ENCODE assay signal across 1 cellular context in the genomic region with DNA sequence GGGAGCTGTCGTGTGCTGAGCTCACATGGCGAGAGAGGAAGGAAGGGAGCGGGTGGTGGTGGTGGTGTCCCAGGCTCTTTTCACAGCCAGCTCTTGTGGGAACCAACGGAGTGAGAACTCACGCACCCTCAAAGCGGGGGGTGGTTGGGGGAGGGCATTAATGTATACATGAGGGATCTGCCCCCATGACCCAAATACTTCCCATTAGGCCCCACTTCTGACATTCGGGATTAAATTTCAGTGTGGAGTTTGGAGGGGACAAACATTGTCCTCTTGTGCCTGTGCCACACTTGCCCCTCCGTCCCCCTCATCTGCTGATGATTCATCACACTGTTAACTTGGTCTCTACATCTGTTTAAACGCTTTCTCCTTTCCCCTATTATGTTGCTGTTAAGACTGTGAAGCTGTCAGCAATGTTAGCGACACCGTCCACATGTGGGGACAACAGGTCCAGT.
A peak's percentile ranks its signal among the peaks of the same experiment; 100 is the strongest.
TF ChIP-seq lines count a peak whose summit lies in the region.

No MANE protein-coding gene starts in this region.

TF ChIP-seq in GM12878, 131 proteins besides CTCF, POLR2A, EP300 and RAD21:
- TF ChIP-seq, protein P1, sequence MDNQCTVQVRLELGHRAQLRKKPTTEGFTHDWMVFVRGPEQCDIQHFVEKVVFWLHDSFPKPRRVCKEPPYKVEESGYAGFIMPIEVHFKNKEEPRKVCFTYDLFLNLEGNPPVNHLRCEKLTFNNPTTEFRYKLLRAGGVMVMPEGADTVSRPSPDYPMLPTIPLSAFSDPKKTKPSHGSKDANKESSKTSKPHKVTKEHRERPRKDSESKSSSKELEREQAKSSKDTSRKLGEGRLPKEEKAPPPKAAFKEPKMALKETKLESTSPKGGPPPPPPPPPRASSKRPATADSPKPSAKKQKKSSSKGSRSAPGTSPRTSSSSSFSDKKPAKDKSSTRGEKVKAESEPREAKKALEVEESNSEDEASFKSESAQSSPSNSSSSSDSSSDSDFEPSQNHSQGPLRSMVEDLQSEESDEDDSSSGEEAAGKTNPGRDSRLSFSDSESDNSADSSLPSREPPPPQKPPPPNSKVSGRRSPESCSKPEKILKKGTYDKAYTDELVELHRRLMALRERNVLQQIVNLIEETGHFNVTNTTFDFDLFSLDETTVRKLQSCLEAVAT (IDR thresholded peaks at IDR 0.05), result peak; percentile 47; the same call in 1 of the 2 replicates
- TF ChIP-seq HDAC6 (IDR thresholded peaks at IDR 0.05; ENCODE audit: unreplicated experiment), result no peak
- TF ChIP-seq BHLHE40 (IDR thresholded peaks at IDR 0.05; ENCODE audit: borderline replicate concordance in 1 of 2, low read depth in 2 of 2, low read length in 1 of 2), result peak in 1 of 2 experiments; percentile 38; a peak in 1 of 4 replicates
- TF ChIP-seq TCF7 (IDR thresholded peaks at IDR 0.05; ENCODE audit: borderline replicate concordance), result no peak
- no peak for TF ChIP-seq STAT3 (IDR thresholded peaks at IDR 0.05; ENCODE audit: low read depth, low read length)
- TF ChIP-seq IKZF1 (conservative IDR thresholded peaks at IDR 0.05), result peak; percentile 58
- TF ChIP-seq PAX5 (IDR thresholded peaks at IDR 0.05; ENCODE audit: borderline replicate concordance, low read depth, low read length), result 0 out of 2 replicates have a peak, but pooled peaks have one; percentile 66
- 0 out of 2 replicates have a peak, but pooled peaks have one; percentile 49 for TF ChIP-seq GATAD2B (conservative IDR thresholded peaks at IDR 0.05; ENCODE audit: low read depth)
- peak in 1 of 2 experiments; percentile 15; a peak in 1 of 4 replicates for TF ChIP-seq IKZF2 (IDR thresholded peaks at IDR 0.05)
- TF ChIP-seq POU2F2 (IDR thresholded peaks at IDR 0.05; ENCODE audit: borderline replicate concordance, low read depth, low read length), result peak; percentile 52; the same call in 1 of the 3 replicates
- TF ChIP-seq, protein P2, sequence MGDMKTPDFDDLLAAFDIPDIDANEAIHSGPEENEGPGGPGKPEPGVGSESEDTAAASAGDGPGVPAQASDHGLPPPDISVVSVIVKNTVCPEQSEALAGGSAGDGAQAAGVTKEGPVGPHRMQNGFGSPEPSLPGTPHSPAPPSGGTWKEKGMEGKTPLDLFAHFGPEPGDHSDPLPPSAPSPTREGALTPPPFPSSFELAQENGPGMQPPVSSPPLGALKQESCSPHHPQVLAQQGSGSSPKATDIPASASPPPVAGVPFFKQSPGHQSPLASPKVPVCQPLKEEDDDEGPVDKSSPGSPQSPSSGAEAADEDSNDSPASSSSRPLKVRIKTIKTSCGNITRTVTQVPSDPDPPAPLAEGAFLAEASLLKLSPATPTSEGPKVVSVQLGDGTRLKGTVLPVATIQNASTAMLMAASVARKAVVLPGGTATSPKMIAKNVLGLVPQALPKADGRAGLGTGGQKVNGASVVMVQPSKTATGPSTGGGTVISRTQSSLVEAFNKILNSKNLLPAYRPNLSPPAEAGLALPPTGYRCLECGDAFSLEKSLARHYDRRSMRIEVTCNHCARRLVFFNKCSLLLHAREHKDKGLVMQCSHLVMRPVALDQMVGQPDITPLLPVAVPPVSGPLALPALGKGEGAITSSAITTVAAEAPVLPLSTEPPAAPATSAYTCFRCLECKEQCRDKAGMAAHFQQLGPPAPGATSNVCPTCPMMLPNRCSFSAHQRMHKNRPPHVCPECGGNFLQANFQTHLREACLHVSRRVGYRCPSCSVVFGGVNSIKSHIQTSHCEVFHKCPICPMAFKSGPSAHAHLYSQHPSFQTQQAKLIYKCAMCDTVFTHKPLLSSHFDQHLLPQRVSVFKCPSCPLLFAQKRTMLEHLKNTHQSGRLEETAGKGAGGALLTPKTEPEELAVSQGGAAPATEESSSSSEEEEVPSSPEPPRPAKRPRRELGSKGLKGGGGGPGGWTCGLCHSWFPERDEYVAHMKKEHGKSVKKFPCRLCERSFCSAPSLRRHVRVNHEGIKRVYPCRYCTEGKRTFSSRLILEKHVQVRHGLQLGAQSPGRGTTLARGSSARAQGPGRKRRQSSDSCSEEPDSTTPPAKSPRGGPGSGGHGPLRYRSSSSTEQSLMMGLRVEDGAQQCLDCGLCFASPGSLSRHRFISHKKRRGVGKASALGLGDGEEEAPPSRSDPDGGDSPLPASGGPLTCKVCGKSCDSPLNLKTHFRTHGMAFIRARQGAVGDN (IDR thresholded peaks at IDR 0.05), result peak; percentile 42; the same call in 1 of the 2 replicates
- TF ChIP-seq KAT2A (conservative IDR thresholded peaks at IDR 0.05; ENCODE audit: control insufficient read depth, low read depth, low read length), result no peak
- TF ChIP-seq SIX5 (IDR thresholded peaks at IDR 0.05; ENCODE audit: low read depth, low read length, severe bottlenecking), result no peak
- 0 out of 2 replicates have a peak, but pooled peaks have one; percentile 23 for TF ChIP-seq POLR2AphosphoS5 (IDR thresholded peaks at IDR 0.05; ENCODE audit: low read length)
- TF ChIP-seq BRCA1 (IDR thresholded peaks at IDR 0.05; ENCODE audit: low read depth, low read length), result no peak
- TF ChIP-seq, protein P3, sequence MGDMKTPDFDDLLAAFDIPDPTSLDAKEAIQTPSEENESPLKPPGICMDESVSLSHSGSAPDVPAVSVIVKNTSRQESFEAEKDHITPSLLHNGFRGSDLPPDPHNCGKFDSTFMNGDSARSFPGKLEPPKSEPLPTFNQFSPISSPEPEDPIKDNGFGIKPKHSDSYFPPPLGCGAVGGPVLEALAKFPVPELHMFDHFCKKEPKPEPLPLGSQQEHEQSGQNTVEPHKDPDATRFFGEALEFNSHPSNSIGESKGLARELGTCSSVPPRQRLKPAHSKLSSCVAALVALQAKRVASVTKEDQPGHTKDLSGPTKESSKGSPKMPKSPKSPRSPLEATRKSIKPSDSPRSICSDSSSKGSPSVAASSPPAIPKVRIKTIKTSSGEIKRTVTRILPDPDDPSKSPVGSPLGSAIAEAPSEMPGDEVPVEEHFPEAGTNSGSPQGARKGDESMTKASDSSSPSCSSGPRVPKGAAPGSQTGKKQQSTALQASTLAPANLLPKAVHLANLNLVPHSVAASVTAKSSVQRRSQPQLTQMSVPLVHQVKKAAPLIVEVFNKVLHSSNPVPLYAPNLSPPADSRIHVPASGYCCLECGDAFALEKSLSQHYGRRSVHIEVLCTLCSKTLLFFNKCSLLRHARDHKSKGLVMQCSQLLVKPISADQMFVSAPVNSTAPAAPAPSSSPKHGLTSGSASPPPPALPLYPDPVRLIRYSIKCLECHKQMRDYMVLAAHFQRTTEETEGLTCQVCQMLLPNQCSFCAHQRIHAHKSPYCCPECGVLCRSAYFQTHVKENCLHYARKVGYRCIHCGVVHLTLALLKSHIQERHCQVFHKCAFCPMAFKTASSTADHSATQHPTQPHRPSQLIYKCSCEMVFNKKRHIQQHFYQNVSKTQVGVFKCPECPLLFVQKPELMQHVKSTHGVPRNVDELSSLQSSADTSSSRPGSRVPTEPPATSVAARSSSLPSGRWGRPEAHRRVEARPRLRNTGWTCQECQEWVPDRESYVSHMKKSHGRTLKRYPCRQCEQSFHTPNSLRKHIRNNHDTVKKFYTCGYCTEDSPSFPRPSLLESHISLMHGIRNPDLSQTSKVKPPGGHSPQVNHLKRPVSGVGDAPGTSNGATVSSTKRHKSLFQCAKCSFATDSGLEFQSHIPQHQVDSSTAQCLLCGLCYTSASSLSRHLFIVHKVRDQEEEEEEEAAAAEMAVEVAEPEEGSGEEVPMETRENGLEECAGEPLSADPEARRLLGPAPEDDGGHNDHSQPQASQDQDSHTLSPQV (IDR thresholded peaks at IDR 0.05), result 0 out of 2 replicates have a peak, but pooled peaks have one; percentile 14
- peak; percentile 42; the same call in 1 of the 2 replicates for TF ChIP-seq ZBED1 (IDR thresholded peaks at IDR 0.05; ENCODE audit: borderline replicate concordance)
- no peak for TF ChIP-seq KLF5 (IDR thresholded peaks at IDR 0.05; ENCODE audit: partially characterized antibody)
- peak; percentile 42; the same call in 1 of the 2 replicates for TF ChIP-seq MTA2 (IDR thresholded peaks at IDR 0.05; ENCODE audit: low read depth)
- TF ChIP-seq NR2F1 (conservative IDR thresholded peaks at IDR 0.05), result peak; percentile 63
TF ChIP-seq in GM12878: peak in this region for 13.
